ENCODE assay signal across 10 cellular contexts in genomic region chr18:48244530-48244929, GRCh38.
"Had no signal": no experiment of that assay in that cellular context is flagged by ENCODE, and none has a peak within 500 bp of the region (broad histone marks: within the 10 kb centered on the region; RNA-seq: fewer than 3 reads in every experiment).

No MANE protein-coding gene starts in this region.

- H2AFZ ChIP-seq: GM23248, GM23338 had no signal

- H3K4me1 ChIP-seq: HAP-1 had no signal

- H3K4me3 ChIP-seq: GM23248, GM23338, HAP-1 had no signal

- DNase-seq: GM23248, GOT3, H7, H9, HCEC 1CT, HFFc6 had no signal

- ATAC-seq: GM23338, HCT116 had no signal

- H3K9ac ChIP-seq: GM23248 had no signal

- H3K36me3 ChIP-seq: HAP-1 had no signal

- H3K4me2 ChIP-seq: GM23338 had no signal

- H3K27ac ChIP-seq: GM23248 had no signal

- FAIRE-seq: H54 had no signal
